Comparison of ENCODE assay signal across 12 cellular contexts in the genomic region with DNA sequence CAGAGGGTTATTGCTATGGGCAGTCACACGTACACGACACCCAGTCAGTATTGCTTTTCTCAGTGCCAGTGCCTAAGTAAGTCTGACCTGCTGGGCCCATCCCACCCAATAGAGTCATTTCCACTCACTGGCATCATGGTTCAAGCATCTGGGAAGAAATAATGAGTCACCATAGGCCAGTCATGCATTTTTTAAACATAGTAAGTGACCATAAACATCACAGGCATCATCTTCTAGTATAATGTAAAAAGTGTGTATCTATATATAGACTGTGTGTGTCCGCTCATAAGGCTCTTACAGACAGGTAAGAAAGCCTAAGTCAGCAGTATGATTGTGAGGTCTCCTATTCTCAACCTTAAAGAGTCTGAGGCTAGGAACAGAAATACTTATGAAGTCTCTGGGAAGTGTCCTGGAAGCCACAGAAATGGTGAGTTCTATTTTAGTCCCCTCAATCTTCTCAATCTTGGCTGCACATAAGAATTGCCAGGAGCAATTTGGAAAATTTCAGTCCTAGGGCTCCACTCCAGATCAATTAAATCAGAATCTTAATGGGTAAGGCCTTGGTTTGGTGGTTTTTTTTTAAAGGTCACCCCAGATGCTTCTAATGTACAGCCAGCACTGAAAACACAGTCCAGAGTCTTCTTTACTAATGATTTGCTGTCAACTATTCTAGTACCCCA.
DNase-seq lines count a peak whose midpoint lies in the region; ATAC-seq and TF ChIP-seq lines count a peak whose summit lies in the region.
"Had no signal": no experiment of that assay in that cellular context is flagged by ENCODE, and none has a peak within 500 bp of the region (broad histone marks: within the 10 kb centered on the region; RNA-seq: fewer than 3 reads in every experiment).

No MANE protein-coding gene starts in this region.

- no peak overlapping the region for H3K27ac ChIP-seq in foreskin keratinocyte
- H3K27ac ChIP-seq: lower lobe of right lung, spleen had no signal

- POLR2A ChIA-PET in activated CD4-positive, alpha-beta memory T cell treated with anti-CD3 and anti-CD28 coated beads, Interleukin-2, amount 10 ng/mL, durations not matched to agents 7 days and 5 days (lab: Charles Lee): no interaction called here

- no peaks in the 10 kb centered on the region for H3K36me3 Mint-ChIP-seq in HFFc6 (ENCODE audit: low read depth)
- H3K36me3 Mint-ChIP-seq in activated CD4-positive, alpha-beta memory T cell treated with anti-CD3 and anti-CD28 coated beads, Interleukin-2, amount 10 ng/mL, durations not matched to agents 7 days and 5 days (ENCODE audit: low read depth): no peaks in the 10 kb centered on the region

- peaks cover 52% of the 10 kb centered on the region for H3K4me1 Mint-ChIP-seq in HFFc6 (ENCODE audit: low read depth)
- H3K4me1 Mint-ChIP-seq in stimulated activated naive CD8-positive, alpha-beta T cell treated with anti-CD3 and anti-CD28 coated beads, Interleukin-15, amount 100 ng/mL, for 72 hours: no peaks in the 10 kb centered on the region
- H3K4me1 Mint-ChIP-seq in activated CD4-positive, alpha-beta memory T cell treated with anti-CD3 and anti-CD28 coated beads, Interleukin-2, amount 10 ng/mL, durations not matched to agents 7 days and 5 days: no peaks in the 10 kb centered on the region

- DNase-seq in HFFc6 (peak; percentile 94), amniotic stem cell (lab: John Stamatoyannopoulos, UW) (peak; percentile 84), foreskin keratinocyte (peak; percentile 88 to 96), NCI-H446 (lab: John Stamatoyannopoulos, UW) (no peak), NCI-H2029 (lab: John Stamatoyannopoulos, UW) (no peak), CD1c-positive myeloid dendritic cell (ENCODE audit: extremely low spot score) (no peak)
- DNase-seq in stimulated activated naive CD8-positive, alpha-beta T cell treated with anti-CD3 and anti-CD28 coated beads, Interleukin-15, amount 100 ng/mL, for 72 hours: no peak
- DNase-seq in activated CD4-positive, alpha-beta memory T cell treated with anti-CD3 and anti-CD28 coated beads, Interleukin-2, amount 10 ng/mL, durations not matched to agents 7 days and 5 days: no peak
- DNase-seq: effector memory CD4-positive, alpha-beta T cell; lower lobe of right lung; NCI-H1694 treated with DMSO at 0.1 percent for 48 hours; spleen had no signal

- TF ChIP-seq CTCF in HFFc6 (IDR thresholded peaks at IDR 0.05) (no peak), foreskin keratinocyte (conservative IDR thresholded peaks at IDR 0.05) (no peak)

- H3K4me3 Mint-ChIP-seq in HFFc6: peak overlapping the region; percentile 35
- H3K4me3 Mint-ChIP-seq in stimulated activated naive CD8-positive, alpha-beta T cell treated with anti-CD3 and anti-CD28 coated beads, Interleukin-15, amount 100 ng/mL, for 72 hours: no peak overlapping the region
- no peak overlapping the region for H3K4me3 Mint-ChIP-seq in activated CD4-positive, alpha-beta memory T cell treated with anti-CD3 and anti-CD28 coated beads, Interleukin-2, amount 10 ng/mL, durations not matched to agents 7 days and 5 days

- peak; percentile 90 for ATAC-seq in foreskin keratinocyte
- peak; percentile 39 for ATAC-seq in stimulated activated naive CD8-positive, alpha-beta T cell treated with anti-CD3 and anti-CD28 coated beads, Interleukin-15, amount 100 ng/mL, for 72 hours
- ATAC-seq: lower lobe of right lung had no signal

- no peaks in the 10 kb centered on the region for H3K27me3 Mint-ChIP-seq in HFFc6 (ENCODE audit: insufficient read depth)
- peaks cover 11% of the 10 kb centered on the region for H3K27me3 Mint-ChIP-seq in stimulated activated naive CD8-positive, alpha-beta T cell treated with anti-CD3 and anti-CD28 coated beads, Interleukin-15, amount 100 ng/mL, for 72 hours
- no peaks in the 10 kb centered on the region for H3K27me3 Mint-ChIP-seq in activated CD4-positive, alpha-beta memory T cell treated with anti-CD3 and anti-CD28 coated beads, Interleukin-2, amount 10 ng/mL, durations not matched to agents 7 days and 5 days

- no peaks in the 10 kb centered on the region for H3K27me3 ChIP-seq in foreskin keratinocyte
- H3K27me3 ChIP-seq: spleen had no signal

- CTCF ChIA-PET in activated CD4-positive, alpha-beta memory T cell treated with anti-CD3 and anti-CD28 coated beads, Interleukin-2, amount 10 ng/mL, durations not matched to agents 7 days and 5 days (lab: Charles Lee): no interaction called here

- peaks cover 14% of the 10 kb centered on the region for H3K4me1 ChIP-seq in foreskin keratinocyte
- H3K4me1 ChIP-seq: lower lobe of right lung had no signal

- H3K27ac Mint-ChIP-seq in HFFc6: peak overlapping the region; percentile 96
- no peak overlapping the region for H3K27ac Mint-ChIP-seq in stimulated activated naive CD8-positive, alpha-beta T cell treated with anti-CD3 and anti-CD28 coated beads, Interleukin-15, amount 100 ng/mL, for 72 hours
- H3K27ac Mint-ChIP-seq in activated CD4-positive, alpha-beta memory T cell treated with anti-CD3 and anti-CD28 coated beads, Interleukin-2, amount 10 ng/mL, durations not matched to agents 7 days and 5 days: no peak overlapping the region

- no peaks in the 10 kb centered on the region for H3K9me3 Mint-ChIP-seq in HFFc6
- H3K9me3 Mint-ChIP-seq in stimulated activated naive CD8-positive, alpha-beta T cell treated with anti-CD3 and anti-CD28 coated beads, Interleukin-15, amount 100 ng/mL, for 72 hours: no peaks in the 10 kb centered on the region
- H3K9me3 Mint-ChIP-seq in activated CD4-positive, alpha-beta memory T cell treated with anti-CD3 and anti-CD28 coated beads, Interleukin-2, amount 10 ng/mL, durations not matched to agents 7 days and 5 days: no peaks in the 10 kb centered on the region

Comparison
In these comparisons a context has a peak if more than half of its experiments do, and no peak if none do; other contexts are left out.
1. DNase-seq: peak in HFFc6 (single experiment), amniotic stem cell (single experiment) and foreskin keratinocyte (2 of 2); none in stimulated activated naive CD8-positive, alpha-beta T cell treated with anti-CD3 and anti-CD28 coated beads, Interleukin-15, amount 100 ng/mL, for 72 hours (0 of 2), NCI-H446 (0 of 2), activated CD4-positive, alpha-beta memory T cell treated with anti-CD3 and anti-CD28 coated beads, Interleukin-2, amount 10 ng/mL, durations not matched to agents 7 days and 5 days (single experiment), NCI-H2029 (single experiment) and CD1c-positive myeloid dendritic cell (single experiment).